9 cellular contexts compared by ENCODE assay signal in genomic region chr15:74543583-74543982, GRCh38. TPM values are rescaled to one million over a fixed set of nuclear protein-coding genes. Genes with fewer than 3 reads are reported as not detected.
DNase-seq lines count a peak whose midpoint lies in the region; ATAC-seq, FAIRE-seq and TF ChIP-seq lines count a peak whose summit lies in the region.
"Had no signal": no experiment of that assay in that cellular context is flagged by ENCODE, and none has a peak within 500 bp of the region (broad histone marks: within the 10 kb centered on the region; RNA-seq: fewer than 3 reads in every experiment).

No MANE protein-coding gene starts in this region.

- peak overlapping the region; percentile 43 for H3K27ac Mint-ChIP-seq in T-helper 1 cell treated with Interleukin-12 subunit alpha and Interleukin-12 subunit beta and Interleukin-4 antibody, amounts not matched to agents 30 μg/mL and 1 μg/mL, for 36 hours

- H3K27me3 Mint-ChIP-seq in T-helper 1 cell treated with Interleukin-12 subunit alpha and Interleukin-12 subunit beta and Interleukin-4 antibody, amounts not matched to agents 30 μg/mL and 1 μg/mL, for 36 hours (ENCODE audit: low read depth): no peaks in the 10 kb centered on the region

- no peak for ATAC-seq in GM21529 (IDR thresholded peaks at IDR 0.05; ENCODE audit: unreplicated experiment)

- TF ChIP-seq CTCF in GM20000 (IDR thresholded peaks at IDR 0.05; ENCODE audit: extremely low read depth, missing control alignments) (peak; percentile 13), bronchial epithelial cell (IDR thresholded peaks at IDR 0.05; ENCODE audit: insufficient read depth, low read length, severe bottlenecking) (peak; percentile 49)

- H3K4me3 ChIP-seq in bronchial epithelial cell (ENCODE audit: low read depth, low read length): no peak overlapping the region

- H3K36me3 Mint-ChIP-seq in T-helper 1 cell treated with Interleukin-12 subunit alpha and Interleukin-12 subunit beta and Interleukin-4 antibody, amounts not matched to agents 30 μg/mL and 1 μg/mL, for 36 hours (ENCODE audit: low read depth): peaks cover 39% of the 10 kb centered on the region

- H3K4me3 Mint-ChIP-seq in T-helper 1 cell treated with Interleukin-12 subunit alpha and Interleukin-12 subunit beta and Interleukin-4 antibody, amounts not matched to agents 30 μg/mL and 1 μg/mL, for 36 hours: peak overlapping the region; percentile 94

- H3K36me3 ChIP-seq in bronchial epithelial cell (ENCODE audit: control insufficient read depth, insufficient read depth, low read length): peaks cover 3% of the 10 kb centered on the region

- no peak for FAIRE-seq in bronchial epithelial cell (lab: Jason Lieb, UNC)

- H3K27me3 ChIP-seq in bronchial epithelial cell (ENCODE audit: control insufficient read depth, insufficient read depth, low read length): no peaks in the 10 kb centered on the region

- H3K9me3 Mint-ChIP-seq in T-helper 1 cell treated with Interleukin-12 subunit alpha and Interleukin-12 subunit beta and Interleukin-4 antibody, amounts not matched to agents 30 μg/mL and 1 μg/mL, for 36 hours: no peaks in the 10 kb centered on the region

- no peak for DNase-seq in GM20000 (ENCODE audit: low spot score)
- DNase-seq in bronchial epithelial cell (ENCODE audit: low read depth): peak; percentile 38
- DNase-seq in stimulated activated CD4-positive, alpha-beta T cell treated with anti-CD3 and anti-CD28 coated beads, Interleukin-4, amount 100 ng/mL, for 1 hour: peak; percentile 38
- no peak for DNase-seq in NCI-H1105 (lab: John Stamatoyannopoulos, UW)
- DNase-seq in DMS53 (lab: John Stamatoyannopoulos, UW): no peak
- DNase-seq in COLO829 (ENCODE audit: low spot score): no peak
- DNase-seq: NCI-H1694 had no signal

- H3K4me1 Mint-ChIP-seq in T-helper 1 cell treated with Interleukin-12 subunit alpha and Interleukin-12 subunit beta and Interleukin-4 antibody, amounts not matched to agents 30 μg/mL and 1 μg/mL, for 36 hours (ENCODE audit: low read depth): peaks cover 63% of the 10 kb centered on the region

RNA-seq across cellular contexts. Expression of gene ARID3B, which starts 2.6 kb away (rescaled TPM):
- 3.4 and 4.7 TPM in 2 replicates for total RNA-seq in bronchial epithelial cell

Comparison
In these comparisons a context has a peak if more than half of its experiments do, and no peak if none do; other contexts are left out.
1. DNase-seq: peak in bronchial epithelial cell (single experiment) and stimulated activated CD4-positive, alpha-beta T cell treated with anti-CD3 and anti-CD28 coated beads, Interleukin-4, amount 100 ng/mL, for 1 hour (single experiment); none in GM20000 (single experiment), NCI-H1105 (single experiment), DMS53 (single experiment) and COLO829 (single experiment).